In genomic region chr3:169526246-169526645, GRCh38 we compare ENCODE assay signal across 1 cellular context.
TF ChIP-seq lines count a peak whose summit lies in the region.

No MANE protein-coding gene starts in this region.

TF ChIP-seq in HEK293T, 16 proteins besides CTCF, POLR2A, EP300 and RAD21:
- no peak for TF ChIP-seq TARDBP (IDR thresholded peaks at IDR 0.05)
- TF ChIP-seq FOXA1 (IDR thresholded peaks at IDR 0.05) = peak; percentile 97
- peak; percentile 74; the same call in 1 of the 2 replicates for TF ChIP-seq FOXM1 (IDR thresholded peaks at IDR 0.05; ENCODE audit: borderline replicate concordance)
- TF ChIP-seq HDGF (IDR thresholded peaks at IDR 0.05; ENCODE audit: borderline replicate concordance) = no peak
- no peak for TF ChIP-seq BHLHE40 (IDR thresholded peaks at IDR 0.05; ENCODE audit: borderline replicate concordance)
- TF ChIP-seq PKNOX1 (IDR thresholded peaks at IDR 0.05) = peak; percentile 97
- peak; percentile 99 for TF ChIP-seq CTBP1 (IDR thresholded peaks at IDR 0.05; ENCODE audit: borderline replicate concordance)
- peak; percentile 88 for TF ChIP-seq ARNT (IDR thresholded peaks at IDR 0.05)
- no peak for TF ChIP-seq FOXK2 (IDR thresholded peaks at IDR 0.05)
- no peak for TF ChIP-seq ELF4 (IDR thresholded peaks at IDR 0.05)
- peak; percentile 68 for TF ChIP-seq ZNF384 (IDR thresholded peaks at IDR 0.05)
- no peak for TF ChIP-seq SUZ12 (IDR thresholded peaks at IDR 0.05)
- peak; percentile 88; the same call in 1 of the 2 replicates for TF ChIP-seq LEF1 (IDR thresholded peaks at IDR 0.05; ENCODE audit: borderline replicate concordance)
